In the genomic region with DNA sequence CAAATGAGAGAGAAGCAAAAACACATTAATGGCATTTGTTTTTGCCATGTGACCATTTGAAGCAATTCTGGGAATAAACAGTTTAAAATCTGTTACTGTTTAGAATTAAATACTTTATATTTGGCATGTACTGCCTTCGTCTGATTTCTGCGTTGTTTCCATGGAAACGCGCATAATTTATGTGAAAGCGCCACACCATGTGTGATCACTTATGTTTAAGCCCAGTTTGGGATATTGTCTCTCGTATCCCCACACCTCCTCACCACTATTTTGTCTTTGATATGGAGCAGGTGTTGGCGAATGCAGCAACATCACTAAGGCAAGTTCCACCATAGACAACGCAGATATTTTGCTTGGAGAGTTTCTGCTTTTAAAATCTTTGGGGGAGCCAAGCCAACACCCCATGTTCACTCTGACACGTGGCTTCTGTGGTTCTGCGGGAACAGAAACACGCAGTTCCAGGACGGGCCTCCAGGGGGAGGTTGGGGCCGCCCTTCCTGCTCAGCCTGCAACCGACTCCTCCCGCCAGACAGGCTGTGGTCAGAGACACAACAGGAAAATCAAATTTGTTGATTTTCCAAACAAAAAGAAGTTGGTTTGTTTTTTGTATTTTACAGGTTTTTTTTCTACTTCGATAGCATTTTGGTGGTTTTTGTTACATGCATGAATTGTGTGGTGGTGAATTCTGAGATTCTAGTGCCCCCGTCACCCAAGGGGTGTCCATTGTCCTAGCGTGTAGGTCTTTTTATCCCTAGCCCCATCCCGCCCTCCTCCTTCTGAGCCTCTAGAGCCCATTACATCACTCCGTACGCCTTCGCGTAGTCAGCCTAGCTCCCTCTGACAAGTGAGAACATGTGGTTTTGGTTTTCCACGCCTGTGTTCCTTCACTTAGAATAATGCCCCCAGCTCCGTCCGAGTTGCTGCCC, we compare ENCODE assay signal across 8 cellular contexts.
DNase-seq lines count a peak whose midpoint lies in the region; ATAC-seq, FAIRE-seq and TF ChIP-seq lines count a peak whose summit lies in the region.

No MANE protein-coding gene starts in this region.

- TF ChIP-seq POLR2A in GM12892 (IDR thresholded peaks at IDR 0.05; ENCODE audit: low read depth, low read length) (no peak), prostate gland (IDR thresholded peaks at IDR 0.05) (no peak)

- peaks cover 43% of the 10 kb centered on the region for H3K4me1 Mint-ChIP-seq in activated naive CD8-positive, alpha-beta T cell treated with anti-CD3 and anti-CD28 coated beads, Interleukin-2, amount 10 ng/mL, durations not matched to agents 7 days and 5 days

- H3K36me3 ChIP-seq in prostate gland = no peaks in the 10 kb centered on the region

- H3K4me1 ChIP-seq in prostate gland (replicated peaks) = no peaks in the 10 kb centered on the region

- H3K9me3 ChIP-seq in prostate gland = no peaks in the 10 kb centered on the region

- H3K36me3 Mint-ChIP-seq in activated naive CD8-positive, alpha-beta T cell treated with anti-CD3 and anti-CD28 coated beads, Interleukin-2, amount 10 ng/mL, durations not matched to agents 7 days and 5 days = no peaks in the 10 kb centered on the region

- no peak overlapping the region for H3K27ac ChIP-seq in RWPE1
- H3K27ac ChIP-seq in prostate gland = no peak overlapping the region

- CTCF ChIA-PET in RWPE1 (lab: Yijun Ruan, JAX) = interaction anchor here (0.6 to 0.7 kb wide), 2 partner anchors 217 to 281 kb away, joined by 3 read pairs; no protein-coding TSS in a partner anchor

- H3K27me3 Mint-ChIP-seq in activated naive CD8-positive, alpha-beta T cell treated with anti-CD3 and anti-CD28 coated beads, Interleukin-2, amount 10 ng/mL, durations not matched to agents 7 days and 5 days = peaks cover 2% of the 10 kb centered on the region

- DNase-seq in AG09319 (ENCODE audit: extremely low read depth, low read depth) (peak; percentile 27), GM12892 (ENCODE audit: insufficient read length) (no peak), RWPE1 (ENCODE audit: low spot score) (peak; percentile 71), Right ventricle myocardium superior (peak; percentile 83), prostate gland (ENCODE audit: low spot score) (peak; percentile 28)
- DNase-seq in activated naive CD8-positive, alpha-beta T cell treated with anti-CD3 and anti-CD28 coated beads, Interleukin-2, amount 10 ng/mL, durations not matched to agents 7 days and 5 days = peak; percentile 71

- ATAC-seq in activated naive CD8-positive, alpha-beta T cell treated with anti-CD3 and anti-CD28 coated beads, Interleukin-2, amount 10 ng/mL, durations not matched to agents 7 days and 5 days (ENCODE audit: low read depth) = peak; percentile 46
- peak; percentile 93 for ATAC-seq in Right ventricle myocardium superior (ENCODE audit: poor library complexity)
- ATAC-seq in HG03571 (IDR thresholded peaks at IDR 0.05; ENCODE audit: unreplicated experiment) = no peak
- no peak for ATAC-seq in HG03039 (IDR thresholded peaks at IDR 0.05; ENCODE audit: unreplicated experiment)

- TF ChIP-seq CTCF in AG09319 (IDR thresholded peaks at IDR 0.05; ENCODE audit: low read depth, low read length) (peak; percentile 84), RWPE1 (conservative IDR thresholded peaks at IDR 0.05; ENCODE audit: low read depth) (peak; percentile 70), prostate gland (IDR thresholded peaks at IDR 0.05) (peak; percentile 46 to 66 (median 61))

- no peaks in the 10 kb centered on the region for H3K9me3 Mint-ChIP-seq in activated naive CD8-positive, alpha-beta T cell treated with anti-CD3 and anti-CD28 coated beads, Interleukin-2, amount 10 ng/mL, durations not matched to agents 7 days and 5 days

- peak overlapping the region; percentile 5 for H3K4me3 Mint-ChIP-seq in activated naive CD8-positive, alpha-beta T cell treated with anti-CD3 and anti-CD28 coated beads, Interleukin-2, amount 10 ng/mL, durations not matched to agents 7 days and 5 days

- intact Hi-C loops in Right ventricle myocardium superior (cut with DNase I) = no loop called here
- intact Hi-C loops in prostate gland (cut with DNase I) = loop anchor here (10.0 kb wide), 1 partner anchor 396 kb away; no protein-coding TSS in a partner anchor

- WGBS in prostate gland = 26% methylated on average over 26 of the region's 26 CpGs

- H3K27me3 ChIP-seq in prostate gland (replicated peaks; ENCODE audit: insufficient read depth) = peaks cover 1% of the 10 kb centered on the region

- peak; percentile 86 for FAIRE-seq in GM12892 (lab: Jason Lieb, UNC)

- H3K4me3 ChIP-seq in prostate gland = no peak overlapping the region

- H3K27ac Mint-ChIP-seq in activated naive CD8-positive, alpha-beta T cell treated with anti-CD3 and anti-CD28 coated beads, Interleukin-2, amount 10 ng/mL, durations not matched to agents 7 days and 5 days = no peak overlapping the region

- POLR2A ChIA-PET in RWPE1 (lab: Yijun Ruan, JAX; ENCODE audit: low non-redundant PET) = no interaction called here
- POLR2A ChIA-PET in activated naive CD8-positive, alpha-beta T cell treated with anti-CD3 and anti-CD28 coated beads, Interleukin-2, amount 10 ng/mL, durations not matched to agents 7 days and 5 days (lab: Charles Lee) = no interaction called here

Comparison
In these comparisons a context has a peak if more than half of its experiments do, and no peak if none do; other contexts are left out.
1. ATAC-seq: peak in activated naive CD8-positive, alpha-beta T cell treated with anti-CD3 and anti-CD28 coated beads, Interleukin-2, amount 10 ng/mL, durations not matched to agents 7 days and 5 days (single experiment) and Right ventricle myocardium superior (single experiment); none in HG03571 (single experiment) and HG03039 (single experiment).
2. Peak in every context shown above with its lines, with median percentiles within 50 percentile points of each other: CTCF ChIP-seq.